27 cellular contexts compared by ENCODE assay signal in genomic region chr21:15842565-15842880, GRCh38.
"Had no signal": no experiment of that assay in that cellular context is flagged by ENCODE, and none has a peak within 500 bp of the region (broad histone marks: within the 10 kb centered on the region; RNA-seq: fewer than 3 reads in every experiment).

No MANE protein-coding gene starts in this region.

- H3K4me3 ChIP-seq: gastroesophageal sphincter, right atrium auricular region, testis, vagina had no signal

- H3K9me3 ChIP-seq: gastroesophageal sphincter, right atrium auricular region, testis, vagina had no signal

- H3K4me3 Mint-ChIP-seq: activated naive CD8-positive, alpha-beta T cell; central memory CD8-positive, alpha-beta T cell; memory B cell; natural killer cell; T-helper 17 cell; type B pancreatic cell had no signal

- DNase-seq: activated CD4-positive, alpha-beta T cell treated with anti-CD3 and anti-CD28 coated beads for 48 hours; activated CD4-positive, alpha-beta T cell treated with anti-CD3 and anti-CD28 coated beads, Interleukin-2, amount 50 U/mL, for 48 hours; activated CD8-positive, alpha-beta memory T cell treated with anti-CD3 and anti-CD28 coated beads for 24 hours; activated effector memory CD4-positive, alpha-beta T cell treated with Interleukin-2 at 50 U/mL for 16 hours; activated naive CD4-positive, alpha-beta T cell treated with Interleukin-2 at 50 U/mL for 16 hours; aorta; effector CD4-positive, alpha-beta T cell; erythroblast; hippocampal formation; kidney; left colon; natural killer cell; stimulated activated CD4-positive, alpha-beta T cell treated with anti-CD3 and anti-CD28 coated beads, Interleukin-15, amount 100 ng/mL, for 24 hours; stimulated activated CD4-positive, alpha-beta T cell treated with anti-CD3 and anti-CD28 coated beads, Interleukin-4, amount 100 ng/mL, for 1 hour; stimulated activated naive CD8-positive, alpha-beta T cell treated with anti-CD3 and anti-CD28 coated beads, Interleukin-15, Interleukin-2, amounts not matched to agents 100 U/mL and 50 U/mL, for 24 hours; T-helper 17 cell; T1000; testis; WERI-Rb-1 had no signal

- ATAC-seq: activated CD4-positive, CD25-positive, alpha-beta regulatory T cell treated with anti-CD3 and anti-CD28 coated beads, Interleukin-2, amount 50 U/mL, for 24 hours; gastroesophageal sphincter; left colon; natural killer cell; stimulated activated naive CD8-positive, alpha-beta T cell treated with anti-CD3 and anti-CD28 coated beads, Interleukin-15, Interleukin-2, amounts not matched to agents 100 U/mL and 50 U/mL, for 24 hours; T-helper 17 cell had no signal

- H3K27ac ChIP-seq: gastroesophageal sphincter, right atrium auricular region, testis, vagina, WERI-Rb-1 had no signal

- FAIRE-seq: kidney had no signal

- H3K36me3 ChIP-seq: vagina, WERI-Rb-1 had no signal

- H3K9me3 Mint-ChIP-seq: central memory CD8-positive, alpha-beta T cell; memory B cell; natural killer cell; type B pancreatic cell had no signal

- H3K27me3 Mint-ChIP-seq: activated naive CD8-positive, alpha-beta T cell; central memory CD8-positive, alpha-beta T cell; memory B cell; T-helper 17 cell; type B pancreatic cell had no signal

- H3K4me1 ChIP-seq: testis had no signal

- H3K27me3 ChIP-seq: gastroesophageal sphincter, right atrium auricular region, testis, vagina had no signal

- H3K36me3 Mint-ChIP-seq: activated naive CD8-positive, alpha-beta T cell; natural killer cell had no signal

- H3K4me1 Mint-ChIP-seq: memory B cell had no signal

- H3K27ac Mint-ChIP-seq: activated naive CD8-positive, alpha-beta T cell; memory B cell; natural killer cell; T-helper 17 cell; type B pancreatic cell had no signal
